Comparison of ENCODE assay signal across 13 cellular contexts in the genomic region with DNA sequence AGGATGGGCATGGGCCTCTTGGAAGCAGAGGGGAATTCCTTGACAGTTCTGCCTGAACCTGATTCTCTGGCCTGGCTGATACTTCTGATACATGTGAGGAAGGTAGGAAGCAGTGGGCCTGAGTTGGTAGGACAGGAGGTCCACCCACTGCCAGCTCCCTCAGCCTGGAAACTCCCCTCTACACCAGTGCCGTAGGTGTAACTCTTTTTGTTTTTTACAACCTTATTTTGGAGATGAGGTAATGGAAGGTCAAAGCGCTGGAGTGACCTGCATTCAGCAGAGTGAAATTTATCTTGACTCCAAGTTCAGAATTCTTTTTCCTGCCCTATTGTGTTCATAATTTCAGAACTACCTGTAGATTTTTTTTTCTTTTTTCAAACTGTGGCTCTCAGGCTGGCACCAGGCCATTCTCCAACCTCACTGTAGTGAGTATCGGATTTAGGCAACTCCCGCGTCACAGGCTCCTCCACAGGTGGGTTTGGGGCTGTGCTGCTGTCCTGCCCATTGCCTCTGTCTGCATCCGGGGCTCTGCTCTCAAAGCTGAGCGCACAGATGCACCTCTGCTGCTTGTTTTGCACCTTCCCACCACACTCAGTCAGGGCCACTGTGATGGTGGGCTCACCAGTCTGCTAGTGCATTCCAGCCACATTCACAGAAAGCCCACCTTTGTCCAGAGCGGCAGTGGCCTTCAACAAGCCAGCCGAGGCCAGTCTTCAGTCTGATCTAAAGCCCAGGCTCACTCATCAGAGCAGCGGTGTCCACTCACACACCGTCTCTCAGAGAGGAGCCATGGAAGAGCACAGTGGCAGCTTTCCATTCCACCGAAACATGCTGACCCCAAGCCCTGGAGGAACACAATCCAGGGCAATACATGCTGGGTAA.
DNase-seq lines count a peak whose midpoint lies in the region; ATAC-seq and TF ChIP-seq lines count a peak whose summit lies in the region.
"Had no signal": no experiment of that assay in that cellular context is flagged by ENCODE, and none has a peak within 500 bp of the region (broad histone marks: within the 10 kb centered on the region; RNA-seq: fewer than 3 reads in every experiment).

No MANE protein-coding gene starts in this region.

- peak overlapping the region; percentile 25 for H3K4me3 Mint-ChIP-seq in stimulated activated naive CD8-positive, alpha-beta T cell treated with anti-CD3 and anti-CD28 coated beads, Interleukin-15, Interleukin-2, amounts not matched to agents 100 ng/mL and 50 ng/mL, for 24 hours
- H3K4me3 Mint-ChIP-seq in activated naive CD8-positive, alpha-beta T cell treated with anti-CD3 and anti-CD28 coated beads, Interleukin-2, amount 50 U/mL, for 24 hours: peak overlapping the region; percentile 34

- no peaks in the 10 kb centered on the region for H3K27me3 Mint-ChIP-seq in stimulated activated naive CD8-positive, alpha-beta T cell treated with anti-CD3 and anti-CD28 coated beads, Interleukin-15, Interleukin-2, amounts not matched to agents 100 ng/mL and 50 ng/mL, for 24 hours
- no peaks in the 10 kb centered on the region for H3K27me3 Mint-ChIP-seq in activated naive CD8-positive, alpha-beta T cell treated with anti-CD3 and anti-CD28 coated beads, Interleukin-2, amount 50 U/mL, for 24 hours

- no peak for ATAC-seq in stimulated activated naive CD8-positive, alpha-beta T cell treated with anti-CD3 and anti-CD28 coated beads, Interleukin-15, Interleukin-2, amounts not matched to agents 100 U/mL and 50 U/mL, for 24 hours
- peak; percentile 44 for ATAC-seq in HG02973 (IDR thresholded peaks at IDR 0.05; ENCODE audit: unreplicated experiment)
- peak; percentile 48 for ATAC-seq in activated naive CD8-positive, alpha-beta T cell treated with anti-CD3 and anti-CD28 coated beads, Interleukin-2, amount 50 U/mL, for 24 hours
- ATAC-seq: HCT116 had no signal

- intact Hi-C loops in colonic mucosa (cut with DNase I): loop anchor here (5.0 to 10.0 kb wide), 2 partner anchors 368 to 435 kb away; no protein-coding TSS in a partner anchor

- H3K27ac ChIP-seq in colonic mucosa: no peak overlapping the region
- H3K27ac ChIP-seq: parathyroid adenoma had no signal

- TF ChIP-seq CTCF in colonic mucosa (IDR thresholded peaks at IDR 0.05): no peak

- H3K27me3 ChIP-seq in colonic mucosa: no peaks in the 10 kb centered on the region
- H3K27me3 ChIP-seq: BE2C had no signal

- DNase-seq in stimulated activated naive CD8-positive, alpha-beta T cell treated with anti-CD3 and anti-CD28 coated beads, Interleukin-15, Interleukin-2, amounts not matched to agents 100 U/mL and 50 U/mL, for 24 hours: no peak
- no peak for DNase-seq in activated naive CD8-positive, alpha-beta T cell treated with anti-CD3 and anti-CD28 coated beads, Interleukin-2, amount 50 U/mL, for 24 hours
- no peak for DNase-seq in stimulated activated CD4-positive, alpha-beta T cell treated with anti-CD3 and anti-CD28 coated beads, Interleukin-4, amount 100 ng/mL, for 1 hour
- DNase-seq in colonic mucosa (no peak), activated gamma-delta T cell (lab: John Stamatoyannopoulos, UW) (no peak), SKM-1 (lab: John Stamatoyannopoulos, UW; ENCODE audit: unreplicated experiment) (no peak)
- DNase-seq: BE2C, caudate nucleus, erythroblast had no signal

- H3K4me1 ChIP-seq in colonic mucosa: no peaks in the 10 kb centered on the region
- H3K4me1 ChIP-seq: BE2C, parathyroid adenoma had no signal

- no peaks in the 10 kb centered on the region for H3K9me3 ChIP-seq in colonic mucosa
- H3K9me3 ChIP-seq: BE2C had no signal

- no peak overlapping the region for H3K27ac Mint-ChIP-seq in stimulated activated naive CD8-positive, alpha-beta T cell treated with anti-CD3 and anti-CD28 coated beads, Interleukin-15, Interleukin-2, amounts not matched to agents 100 ng/mL and 50 ng/mL, for 24 hours
- peak overlapping the region; percentile 81 for H3K27ac Mint-ChIP-seq in activated naive CD8-positive, alpha-beta T cell treated with anti-CD3 and anti-CD28 coated beads, Interleukin-2, amount 50 U/mL, for 24 hours

- H3K36me3 Mint-ChIP-seq in stimulated activated naive CD8-positive, alpha-beta T cell treated with anti-CD3 and anti-CD28 coated beads, Interleukin-15, Interleukin-2, amounts not matched to agents 100 ng/mL and 50 ng/mL, for 24 hours (ENCODE audit: low read depth): peaks cover 13% of the 10 kb centered on the region
- H3K36me3 Mint-ChIP-seq in activated naive CD8-positive, alpha-beta T cell treated with anti-CD3 and anti-CD28 coated beads, Interleukin-2, amount 50 U/mL, for 24 hours (ENCODE audit: low read depth): peaks cover 3% of the 10 kb centered on the region

- no peaks in the 10 kb centered on the region for H3K4me1 Mint-ChIP-seq in stimulated activated naive CD8-positive, alpha-beta T cell treated with anti-CD3 and anti-CD28 coated beads, Interleukin-15, Interleukin-2, amounts not matched to agents 100 ng/mL and 50 ng/mL, for 24 hours (ENCODE audit: low read depth)
- peaks cover 4% of the 10 kb centered on the region for H3K4me1 Mint-ChIP-seq in activated naive CD8-positive, alpha-beta T cell treated with anti-CD3 and anti-CD28 coated beads, Interleukin-2, amount 50 U/mL, for 24 hours

- H3K4me3 ChIP-seq in colonic mucosa: no peak overlapping the region

- no peaks in the 10 kb centered on the region for H3K36me3 ChIP-seq in colonic mucosa
- H3K36me3 ChIP-seq: BE2C had no signal

- no peaks in the 10 kb centered on the region for H3K9me3 Mint-ChIP-seq in stimulated activated naive CD8-positive, alpha-beta T cell treated with anti-CD3 and anti-CD28 coated beads, Interleukin-15, Interleukin-2, amounts not matched to agents 100 ng/mL and 50 ng/mL, for 24 hours
- H3K9me3 Mint-ChIP-seq in activated naive CD8-positive, alpha-beta T cell treated with anti-CD3 and anti-CD28 coated beads, Interleukin-2, amount 50 U/mL, for 24 hours: no peaks in the 10 kb centered on the region

- H3K9ac ChIP-seq in colonic mucosa (ENCODE audit: low read depth in 2 of 2, low read length in 2 of 2): no peak overlapping the region
- H3K9ac ChIP-seq: parathyroid adenoma had no signal
